ENCODE assay signal across 20 cellular contexts in genomic region chr2:96970910-96971309, GRCh38. TPM values are rescaled to one million over a fixed set of nuclear protein-coding genes. Genes with fewer than 3 reads are reported as not detected.
DNase-seq lines count a peak whose midpoint lies in the region; ATAC-seq and TF ChIP-seq lines count a peak whose summit lies in the region.
"Had no signal": no experiment of that assay in that cellular context is flagged by ENCODE, and none has a peak within 500 bp of the region (broad histone marks: within the 10 kb centered on the region; RNA-seq: fewer than 3 reads in every experiment).

No MANE protein-coding gene starts in this region.

- no peak overlapping the region for H3K4me3 ChIP-seq in osteoblast (ENCODE audit: insufficient read depth, low read length)
- no peak overlapping the region for H3K4me3 ChIP-seq in vagina
- H3K4me3 ChIP-seq: A549, gastrocnemius medialis, GM23248, transverse colon had no signal

- intact Hi-C loops in vagina (cut with DNase I): no loop called here

- H3K36me3 ChIP-seq in osteoblast (ENCODE audit: insufficient read depth, low read length) (no peaks in the 10 kb centered on the region), vagina (no peaks in the 10 kb centered on the region)
- H3K36me3 ChIP-seq: gastrocnemius medialis, transverse colon, WERI-Rb-1 had no signal

- no peaks in the 10 kb centered on the region for H4K20me1 ChIP-seq in osteoblast (ENCODE audit: insufficient read depth, low read length)

- no peak overlapping the region for H2AFZ ChIP-seq in osteoblast (ENCODE audit: low read length)
- H2AFZ ChIP-seq: GM23248 had no signal

- no peaks in the 10 kb centered on the region for H3K9me3 ChIP-seq in osteoblast (ENCODE audit: low read depth, low read length)
- no peaks in the 10 kb centered on the region for H3K9me3 ChIP-seq in vagina
- H3K9me3 ChIP-seq: A549, gastrocnemius medialis, transverse colon had no signal

- ATAC-seq in HG02678 (IDR thresholded peaks at IDR 0.05; ENCODE audit: unreplicated experiment): no peak
- ATAC-seq: gastrocnemius medialis, Right ventricle myocardium inferior had no signal

- H3K27ac ChIP-seq in angular gyrus (ENCODE audit: low read depth, low read length): peak overlapping the region; percentile 90
- H3K27ac ChIP-seq in osteoblast (ENCODE audit: low read depth, low read length): no peak overlapping the region
- no peak overlapping the region for H3K27ac ChIP-seq in vagina
- H3K27ac ChIP-seq: gastrocnemius medialis, GM23248, WERI-Rb-1 had no signal

- TF ChIP-seq POLR2A in vagina (IDR thresholded peaks at IDR 0.05): no peak
- TF ChIP-seq POLR2A in erythroblast (IDR thresholded peaks at IDR 0.05; ENCODE audit: low read length): no peak

- TF ChIP-seq CTCF in osteoblast (IDR thresholded peaks at IDR 0.05; ENCODE audit: extremely low read depth, low read depth, low read length) (no peak), vagina (IDR thresholded peaks at IDR 0.05) (no peak)

- no peaks in the 10 kb centered on the region for H3K4me1 ChIP-seq in osteoblast (ENCODE audit: insufficient read depth, low read length)
- H3K4me1 ChIP-seq in vagina: no peaks in the 10 kb centered on the region
- H3K4me1 ChIP-seq: gastrocnemius medialis had no signal

- H3K27me3 ChIP-seq in osteoblast (ENCODE audit: insufficient read depth, low read length) (peaks cover 17% of the 10 kb centered on the region), vagina (no peaks in the 10 kb centered on the region)

- H3K4me2 ChIP-seq in osteoblast (ENCODE audit: insufficient read depth, low read length): no peak overlapping the region

- DNase-seq in NCI-H82 (lab: John Stamatoyannopoulos, UW) (peak; percentile 14), NCI-H82 treated with DMSO at 0.1 percent for 48 hours (lab: John Stamatoyannopoulos, UW; ENCODE audit: unreplicated experiment) (no peak), NCI-H2029 treated with DMSO at 0.1 percent for 48 hours (lab: John Stamatoyannopoulos, UW) (peak; percentile 84), osteoblast (ENCODE audit: insufficient read length, low spot score, missing footprints) (peak; percentile 83), vagina (ENCODE audit: extremely low spot score in 2 of 2) (no peak), erythroblast (lab: John Stamatoyannopoulos, UW) (no peak)
- DNase-seq: activated T-cell treated with anti-CD3 and anti-CD28 coated beads, Interleukin-2, amount 50 U/mL, for 48 hours; C1 segment of cervical spinal cord; gastrocnemius medialis; GM23248; NCI-H446; stimulated activated CD4-positive, alpha-beta T cell treated with anti-CD3 and anti-CD28 coated beads, Interleukin-15, amount 100 ng/mL, for 24 hours; T-cell; WERI-Rb-1 had no signal

- H3K79me2 ChIP-seq in osteoblast (ENCODE audit: insufficient read depth, low read length): no peaks in the 10 kb centered on the region

RNA-seq across cellular contexts. Expression of gene FAM178B, which starts 15.5 kb away (rescaled TPM):
- total RNA-seq in osteoblast: under 0.01 TPM in 1 of 2 replicates, not detected in the other
- not detected for total RNA-seq in vagina
- total RNA-seq: GM23248, mononuclear cell, Right ventricle myocardium inferior, transverse colon had no signal

Comparison
In these comparisons a context has a peak if more than half of its experiments do, and no peak if none do; other contexts are left out.
1. DNase-seq: peak in NCI-H82 (single experiment), NCI-H2029 treated with DMSO at 0.1 percent for 48 hours (single experiment) and osteoblast (single experiment); none in NCI-H82 treated with DMSO at 0.1 percent for 48 hours (single experiment), vagina (0 of 2) and erythroblast (0 of 2).